Comparison of ENCODE assay signal across 1 cellular context in genomic region chr4:79042079-79042674, GRCh38.
TF ChIP-seq lines count a peak whose summit lies in the region.

No MANE protein-coding gene starts in this region.

TF ChIP-seq in K562, 482 proteins besides CTCF, POLR2A, EP300 and RAD21 (continued from another document):
- TF ChIP-seq DEAF1 (CRISPR knock-in tag; IDR thresholded peaks at IDR 0.05), result peak; percentile 86
- no peak for TF ChIP-seq KHSRP (IDR thresholded peaks at IDR 0.05)
- 0 out of 2 replicates have a peak, but pooled peaks have one; percentile 35 for TF ChIP-seq CHAMP1 (IDR thresholded peaks at IDR 0.05)
- TF ChIP-seq ARID3A (IDR thresholded peaks at IDR 0.05; ENCODE audit: borderline replicate concordance, low read depth, low read length), result 0 out of 2 replicates have a peak, but pooled peaks have one; percentile 27
- no peak for TF ChIP-seq MED1 (CRISPR knock-in tag; IDR thresholded peaks at IDR 0.05; ENCODE audit: borderline replicate concordance)
- TF ChIP-seq ZNF232 (CRISPR knock-in tag; IDR thresholded peaks at IDR 0.05), result no peak
